In the genomic region with DNA sequence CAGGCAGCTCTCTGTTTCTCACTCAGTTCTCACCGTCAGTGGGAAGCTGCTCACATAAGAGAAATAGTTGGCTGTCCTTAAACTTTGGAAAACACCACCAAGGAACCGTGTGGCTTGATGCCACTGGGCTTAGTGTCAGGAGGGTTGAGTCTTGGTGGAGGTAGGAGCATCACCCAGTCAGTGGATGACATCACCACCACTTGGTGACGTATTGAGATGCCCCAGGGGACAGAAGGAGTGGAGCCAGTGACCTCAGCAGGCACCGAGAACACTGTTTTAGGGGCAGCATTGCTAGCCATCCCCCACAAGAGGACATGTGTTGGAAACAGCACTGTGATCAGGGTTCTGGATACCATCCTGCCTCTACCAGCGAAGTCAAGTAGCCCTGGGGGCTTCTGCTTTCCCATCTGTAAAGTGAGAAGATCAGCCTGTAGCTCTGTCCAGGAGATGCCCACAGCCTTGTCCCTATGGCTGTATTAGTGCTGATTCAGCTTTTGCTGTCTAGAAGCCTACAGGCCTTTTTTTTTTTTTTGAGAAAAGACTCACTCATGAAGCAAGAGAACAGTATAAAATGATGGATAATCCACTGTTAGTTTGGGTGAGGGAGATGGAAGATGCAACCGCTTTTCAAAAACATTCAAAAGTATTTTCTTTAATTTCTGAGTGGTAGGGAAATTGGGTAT, we compare ENCODE assay signal across 28 cellular contexts.
"Had no signal": no experiment of that assay in that cellular context is flagged by ENCODE, and none has a peak within 500 bp of the region (broad histone marks: within the 10 kb centered on the region; RNA-seq: fewer than 3 reads in every experiment).

No MANE protein-coding gene starts in this region.

- H3K9me3 Mint-ChIP-seq: naive thymus-derived CD8-positive, alpha-beta T cell had no signal

- H3K27me3 ChIP-seq: hepatocyte, left lung, neutrophil, right atrium auricular region, stomach, testis, thyroid gland, transverse colon, upper lobe of left lung had no signal

- H2AFZ ChIP-seq: hepatocyte had no signal

- H3K36me3 ChIP-seq: left lung, lower lobe of right lung, neutrophil, right atrium auricular region, stomach, thyroid gland, transverse colon, upper lobe of left lung had no signal

- H3K36me3 Mint-ChIP-seq: naive thymus-derived CD8-positive, alpha-beta T cell had no signal

- H3K4me1 ChIP-seq: left lung, lower lobe of right lung, right atrium auricular region, testis, thyroid gland, upper lobe of left lung had no signal

- H3K27ac ChIP-seq: hepatocyte, left lung, lower lobe of right lung, neutrophil, right atrium auricular region, skin epidermis, stomach, testis, thyroid gland, transverse colon, upper lobe of left lung had no signal

- DNase-seq: kidney glomerular epithelial cell; left colon; left lung; lower lobe of right lung; mammary epithelial cell; mesenchymal stem cell; naive thymus-derived CD8-positive, alpha-beta T cell; occipital lobe; stimulated activated CD4-positive, alpha-beta T cell treated with anti-CD3 and anti-CD28 coated beads, Interleukin-12 subunit alpha, Interleukin-12 subunit beta, amount 100 ng/mL, for 4 hours; stimulated activated CD4-positive, alpha-beta T cell treated with anti-CD3 and anti-CD28 coated beads, Interleukin-15, amount 100 ng/mL, for 24 hours; stimulated activated CD4-positive, alpha-beta T cell treated with anti-CD3 and anti-CD28 coated beads, Interleukin-2, amount 100 ng/mL, for 24 hours; stimulated activated CD4-positive, alpha-beta T cell treated with anti-CD3 and anti-CD28 coated beads, Interleukin-4, amount 100 ng/mL, for 1 hour; stimulated activated naive B cell treated with anti-CD40 and anti-IgM and Interleukin-4, amounts not matched to agents 10 μg/mL and 1 μg/mL and 100 μg/mL, for 72 hours; stimulated activated naive CD8-positive, alpha-beta T cell treated with anti-CD3 and anti-CD28 coated beads, Interleukin-15, Interleukin-2, amounts not matched to agents 100 U/mL and 50 U/mL, for 24 hours; stomach; testis; thyroid gland; transverse colon; upper lobe of left lung had no signal

- H3K4me1 Mint-ChIP-seq: nephron had no signal

- ATAC-seq: left colon; left lung; lower lobe of right lung; naive thymus-derived CD8-positive, alpha-beta T cell; sciatic nerve; stimulated activated naive B cell treated with anti-CD40 and anti-IgM and Interleukin-4, amounts not matched to agents 10 μg/mL and 1 μg/mL and 100 μg/mL, for 72 hours; stimulated activated naive CD8-positive, alpha-beta T cell treated with anti-CD3 and anti-CD28 coated beads, Interleukin-15, Interleukin-2, amounts not matched to agents 100 U/mL and 50 U/mL, for 24 hours had no signal

- FAIRE-seq: keratinocyte had no signal

- H3K79me2 ChIP-seq: hepatocyte had no signal

- H3K4me3 Mint-ChIP-seq: naive thymus-derived CD8-positive, alpha-beta T cell; nephron; neural crest cell; stimulated activated naive B cell treated with anti-CD40 and anti-IgM and Interleukin-4, amounts not matched to agents 10 μg/mL and 1 μg/mL and 100 μg/mL, for 72 hours had no signal

- H3K4me2 ChIP-seq: hepatocyte had no signal

- H3K27ac Mint-ChIP-seq: naive thymus-derived CD8-positive, alpha-beta T cell; nephron; progenitor cell of endocrine pancreas; stimulated activated naive B cell treated with anti-CD40 and anti-IgM and Interleukin-4, amounts not matched to agents 10 μg/mL and 1 μg/mL and 100 μg/mL, for 72 hours had no signal

- H3K4me3 ChIP-seq: hepatocyte, left lung, lower lobe of right lung, right atrium auricular region, skin epidermis, stomach, testis, thyroid gland, transverse colon, upper lobe of left lung had no signal

- H3K9me3 ChIP-seq: neutrophil, testis, thyroid gland had no signal
